Comparison of ENCODE assay signal across 1 cellular context in genomic region chr7:135170223-135170997, GRCh38.
TF ChIP-seq lines count a peak whose summit lies in the region.

A gene with protein sequence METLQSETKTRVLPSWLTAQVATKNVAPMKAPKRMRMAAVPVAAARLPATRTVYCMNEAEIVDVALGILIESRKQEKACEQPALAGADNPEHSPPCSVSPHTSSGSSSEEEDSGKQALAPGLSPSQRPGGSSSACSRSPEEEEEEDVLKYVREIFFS (minus strand): TSS chr7:135170707. CDS start chr7:135168922, 1,785 bp downstream.

TF ChIP-seq in HepG2, 621 proteins besides CTCF, POLR2A, EP300 and RAD21 (continued from another document and continues in another):
- TF ChIP-seq TFAP4 (IDR thresholded peaks at IDR 0.05; ENCODE audit: borderline replicate concordance, low read depth) (peak; percentile 71; the same call in 1 of the 2 replicates), HBP1 (CRISPR knock-in tag; IDR thresholded peaks at IDR 0.05; ENCODE audit: low read depth) (peak; percentile 24; the same call in 1 of the 2 replicates), MTA1 (CRISPR knock-in tag; IDR thresholded peaks at IDR 0.05; ENCODE audit: borderline replicate concordance) (peak; percentile 83; the same call in 1 of the 2 replicates), RBAK (CRISPR knock-in tag; IDR thresholded peaks at IDR 0.05) (no peak), ESRRA (CRISPR knock-in tag; IDR thresholded peaks at IDR 0.05; ENCODE audit: low read depth) (peak; percentile 30; the same call in 1 of the 2 replicates), ATM (IDR thresholded peaks at IDR 0.05; ENCODE audit: borderline replicate concordance) (no peak), GATA4 (IDR thresholded peaks at IDR 0.05; ENCODE audit: borderline replicate concordance, low read depth) (no peak), HIVEP1 (CRISPR knock-in tag; IDR thresholded peaks at IDR 0.05) (peak; percentile 98), ZBTB34 (CRISPR knock-in tag; IDR thresholded peaks at IDR 0.05) (peak; percentile 20; the same call in 1 of the 2 replicates), CERS6 (CRISPR knock-in tag; IDR thresholded peaks at IDR 0.05) (no peak), RXRB (CRISPR knock-in tag; IDR thresholded peaks at IDR 0.05; ENCODE audit: borderline replicate concordance) (peak; percentile 61), ZNF616 (CRISPR knock-in tag; IDR thresholded peaks at IDR 0.05; ENCODE audit: low read depth) (peak; percentile 53; the same call in 1 of the 2 replicates), PRDM10 (CRISPR knock-in tag; IDR thresholded peaks at IDR 0.05; ENCODE audit: low read depth) (peak; percentile 95), NR2F1 (CRISPR knock-in tag; IDR thresholded peaks at IDR 0.05) (peak in 1 of 2 experiments; percentile 24; a peak in 1 of 4 replicates), FOXM1 (CRISPR knock-in tag; IDR thresholded peaks at IDR 0.05) (no peak), ZFAT (CRISPR knock-in tag; conservative IDR thresholded peaks at IDR 0.05) (0 out of 2 replicates have a peak, but pooled peaks have one; percentile 25), LCORL (IDR thresholded peaks at IDR 0.05) (no peak), LCORL (CRISPR knock-in tag; IDR thresholded peaks at IDR 0.05) (peak; percentile 93; the same call in 1 of the 2 replicates), ZNF703 (CRISPR knock-in tag; IDR thresholded peaks at IDR 0.05; ENCODE audit: borderline replicate concordance) (0 out of 2 replicates have a peak, but pooled peaks have one; percentile 16), ZFP36 (IDR thresholded peaks at IDR 0.05; ENCODE audit: borderline replicate concordance, low read depth, low read length, partially characterized antibody) (peak; percentile 3), ERF (CRISPR knock-in tag; IDR thresholded peaks at IDR 0.05) (peak; percentile 85; the same call in 1 of the 2 replicates), MTA3 (CRISPR knock-in tag; IDR thresholded peaks at IDR 0.05) (no peak), ZNF777 (CRISPR knock-in tag; IDR thresholded peaks at IDR 0.05) (no peak; the same call in 1 of the 2 replicates), KAT8 (CRISPR knock-in tag; IDR thresholded peaks at IDR 0.05) (peak; percentile 96), RFXAP (CRISPR knock-in tag; IDR thresholded peaks at IDR 0.05; ENCODE audit: borderline replicate concordance) (peak; percentile 79; the same call in 1 of the 2 replicates), ZNF326 (CRISPR knock-in tag; IDR thresholded peaks at IDR 0.05; ENCODE audit: borderline replicate concordance) (no peak), ZC3H13 (CRISPR knock-in tag; IDR thresholded peaks at IDR 0.05) (peak; percentile 90), EEA1 (CRISPR knock-in tag; IDR thresholded peaks at IDR 0.05; ENCODE audit: borderline replicate concordance) (no peak; the same call in 1 of the 2 replicates), BCL3 (CRISPR knock-in tag; IDR thresholded peaks at IDR 0.05) (peak; percentile 97), ZNF501 (CRISPR knock-in tag; IDR thresholded peaks at IDR 0.05) (peak; percentile 97), ZNF432 (CRISPR knock-in tag; IDR thresholded peaks at IDR 0.05; ENCODE audit: borderline replicate concordance) (no peak), ZNF543 (CRISPR knock-in tag; IDR thresholded peaks at IDR 0.05) (peak; percentile 75), ZNF496 (CRISPR knock-in tag; IDR thresholded peaks at IDR 0.05; ENCODE audit: insufficient replicate concordance) (no peak), MZF1 (CRISPR knock-in tag; IDR thresholded peaks at IDR 0.05; ENCODE audit: borderline replicate concordance) (no peak), ATRX (CRISPR knock-in tag; IDR thresholded peaks at IDR 0.05; ENCODE audit: borderline replicate concordance) (no peak), PCBP1 (IDR thresholded peaks at IDR 0.05; ENCODE audit: borderline replicate concordance, low read depth, low read length) (peak; percentile 66; the same call in 1 of the 2 replicates), PTBP1 (IDR thresholded peaks at IDR 0.05; ENCODE audit: low read depth, low read length, poor library complexity, severe bottlenecking) (no peak), KDM1A (CRISPR knock-in tag; IDR thresholded peaks at IDR 0.05) (no peak), ZNF143 (CRISPR knock-in tag; IDR thresholded peaks at IDR 0.05) (peak; percentile 66), PHF21A (CRISPR knock-in tag; IDR thresholded peaks at IDR 0.05) (peak; percentile 97), ZNF674 (CRISPR knock-in tag; IDR thresholded peaks at IDR 0.05; ENCODE audit: low read depth) (no peak), KLF9 (CRISPR knock-in tag; IDR thresholded peaks at IDR 0.05; ENCODE audit: low read depth) (no peak)
- TF ChIP-seq, protein P1, sequence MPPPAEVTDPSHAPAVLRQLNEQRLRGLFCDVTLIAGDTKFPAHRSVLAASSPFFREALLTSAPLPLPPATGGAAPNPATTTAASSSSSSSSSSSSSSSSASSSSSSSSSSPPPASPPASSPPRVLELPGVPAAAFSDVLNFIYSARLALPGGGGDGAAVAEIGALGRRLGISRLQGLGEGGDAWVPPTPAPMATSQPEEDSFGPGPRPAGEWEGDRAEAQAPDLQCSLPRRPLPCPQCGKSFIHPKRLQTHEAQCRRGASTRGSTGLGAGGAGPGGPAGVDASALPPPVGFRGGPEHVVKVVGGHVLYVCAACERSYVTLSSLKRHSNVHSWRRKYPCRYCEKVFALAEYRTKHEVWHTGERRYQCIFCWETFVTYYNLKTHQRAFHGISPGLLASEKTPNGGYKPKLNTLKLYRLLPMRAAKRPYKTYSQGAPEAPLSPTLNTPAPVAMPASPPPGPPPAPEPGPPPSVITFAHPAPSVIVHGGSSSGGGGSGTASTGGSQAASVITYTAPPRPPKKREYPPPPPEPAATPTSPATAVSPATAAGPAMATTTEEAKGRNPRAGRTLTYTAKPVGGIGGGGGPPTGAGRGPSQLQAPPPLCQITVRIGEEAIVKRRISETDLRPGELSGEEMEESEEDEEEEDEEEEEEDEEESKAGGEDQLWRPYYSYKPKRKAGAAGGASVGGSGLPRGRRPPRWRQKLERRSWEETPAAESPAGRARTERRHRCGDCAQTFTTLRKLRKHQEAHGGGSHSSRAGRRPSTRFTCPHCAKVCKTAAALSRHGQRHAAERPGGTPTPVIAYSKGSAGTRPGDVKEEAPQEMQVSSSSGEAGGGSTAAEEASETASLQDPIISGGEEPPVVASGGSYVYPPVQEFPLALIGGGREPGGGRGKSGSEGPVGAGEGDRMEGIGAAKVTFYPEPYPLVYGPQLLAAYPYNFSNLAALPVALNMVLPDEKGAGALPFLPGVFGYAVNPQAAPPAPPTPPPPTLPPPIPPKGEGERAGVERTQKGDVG (CRISPR knock-in tag; IDR thresholded peaks at IDR 0.05; ENCODE audit: borderline replicate concordance): peak; percentile 65; the same call in 1 of the 2 replicates
- TF ChIP-seq, protein P2, sequence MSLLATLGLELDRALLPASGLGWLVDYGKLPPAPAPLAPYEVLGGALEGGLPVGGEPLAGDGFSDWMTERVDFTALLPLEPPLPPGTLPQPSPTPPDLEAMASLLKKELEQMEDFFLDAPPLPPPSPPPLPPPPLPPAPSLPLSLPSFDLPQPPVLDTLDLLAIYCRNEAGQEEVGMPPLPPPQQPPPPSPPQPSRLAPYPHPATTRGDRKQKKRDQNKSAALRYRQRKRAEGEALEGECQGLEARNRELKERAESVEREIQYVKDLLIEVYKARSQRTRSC (CRISPR knock-in tag; IDR thresholded peaks at IDR 0.05; ENCODE audit: low read depth): peak; percentile 48; the same call in 1 of the 2 replicates
- TF ChIP-seq, protein P3, sequence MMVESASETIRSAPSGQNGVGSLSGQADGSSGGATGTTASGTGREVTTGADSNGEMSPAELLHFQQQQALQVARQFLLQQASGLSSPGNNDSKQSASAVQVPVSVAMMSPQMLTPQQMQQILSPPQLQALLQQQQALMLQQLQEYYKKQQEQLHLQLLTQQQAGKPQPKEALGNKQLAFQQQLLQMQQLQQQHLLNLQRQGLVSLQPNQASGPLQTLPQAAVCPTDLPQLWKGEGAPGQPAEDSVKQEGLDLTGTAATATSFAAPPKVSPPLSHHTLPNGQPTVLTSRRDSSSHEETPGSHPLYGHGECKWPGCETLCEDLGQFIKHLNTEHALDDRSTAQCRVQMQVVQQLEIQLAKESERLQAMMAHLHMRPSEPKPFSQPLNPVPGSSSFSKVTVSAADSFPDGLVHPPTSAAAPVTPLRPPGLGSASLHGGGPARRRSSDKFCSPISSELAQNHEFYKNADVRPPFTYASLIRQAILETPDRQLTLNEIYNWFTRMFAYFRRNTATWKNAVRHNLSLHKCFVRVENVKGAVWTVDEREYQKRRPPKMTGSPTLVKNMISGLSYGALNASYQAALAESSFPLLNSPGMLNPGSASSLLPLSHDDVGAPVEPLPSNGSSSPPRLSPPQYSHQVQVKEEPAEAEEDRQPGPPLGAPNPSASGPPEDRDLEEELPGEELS (CRISPR knock-in tag; IDR thresholded peaks at IDR 0.05): 0 out of 2 replicates have a peak, but pooled peaks have one; percentile 31
